Comparison of ENCODE assay signal across 28 cellular contexts in genomic region chr7:78970440-78970916, GRCh38.
A peak's percentile ranks its signal among the peaks of the same experiment; 100 is the strongest.
DNase-seq lines count a peak whose midpoint lies in the region; ATAC-seq and TF ChIP-seq lines count a peak whose summit lies in the region.
"Had no signal": no experiment of that assay in that cellular context is flagged by ENCODE, and none has a peak within 500 bp of the region (broad histone marks: within the 10 kb centered on the region; RNA-seq: fewer than 3 reads in every experiment).

No MANE protein-coding gene starts in this region.

- H3K27me3 ChIP-seq in skeletal muscle satellite cell (ENCODE audit: control insufficient read depth, insufficient read depth, low read length) (no peaks in the 10 kb centered on the region), body of pancreas (no peaks in the 10 kb centered on the region)
- H3K27me3 ChIP-seq: ascending aorta, esophagus squamous epithelium, ovary, SJSA1, stomach had no signal

- no peak for TF ChIP-seq CTCF in body of pancreas (IDR thresholded peaks at IDR 0.05)

- peak; percentile 85 for ATAC-seq in SK-N-SH treated with all-trans-retinoic acid at 6 μM for 48 hours
- no peak for ATAC-seq in body of pancreas

- no peak overlapping the region for H3K27ac ChIP-seq in body of pancreas
- H3K27ac ChIP-seq: 22Rv1, ascending aorta, esophagus squamous epithelium, KMS-11, ovary, SJSA1, stomach had no signal

- no peaks in the 10 kb centered on the region for H3K36me3 ChIP-seq in skeletal muscle satellite cell (ENCODE audit: insufficient read depth, low read length)
- no peaks in the 10 kb centered on the region for H3K36me3 ChIP-seq in body of pancreas (replicated peaks in 1 of 2; ENCODE audit: insufficient read depth in 1 of 2, low read depth in 2 of 2)
- H3K36me3 ChIP-seq: ascending aorta, esophagus squamous epithelium, ovary, SJSA1, stomach had no signal

- DNase-seq in NCI-H82 (lab: John Stamatoyannopoulos, UW) (peak; percentile 27), NCI-H82 treated with DMSO at 0.1 percent for 48 hours (lab: John Stamatoyannopoulos, UW; ENCODE audit: unreplicated experiment) (no peak), fibroblast of peridontal ligament (ENCODE audit: extremely low read depth) (peak; percentile 54), body of pancreas (no peak)
- DNase-seq in stimulated activated CD4-positive, alpha-beta T cell treated with anti-CD3 and anti-CD28 coated beads, Interleukin-12 subunit alpha, Interleukin-12 subunit beta, amount 100 ng/mL, for 4 hours = no peak
- DNase-seq in stimulated activated CD4-positive, alpha-beta T cell treated with anti-CD3 and anti-CD28 coated beads, Interleukin-2, amount 100 ng/mL, for 24 hours = no peak
- DNase-seq: activated B cell treated with CpG ODN at 0.5 μM for 24 hours; activated CD4-positive, alpha-beta T cell treated with anti-CD3 and anti-CD28 coated beads, Interleukin-2, amount 50 U/mL, for 48 hours; activated gamma-delta T cell treated with Interleukin-2 at 50 U/mL for 16 hours; activated naive CD8-positive, alpha-beta T cell treated with anti-CD3 and anti-CD28 coated beads, Interleukin-2, amount 10 ng/mL, durations not matched to agents 7 days and 5 days; activated T-cell treated with anti-CD3 and anti-CD28 coated beads, Interleukin-2, amount 50 U/mL, for 48 hours; dermis blood vessel endothelial cell; esophagus squamous epithelium; GF-D8; mammary epithelial cell; NCI-H1417; NCI-H2081 treated with DMSO at 0.1 percent for 48 hours; NCI-H226; ovary; RPMI8226; stomach had no signal

- H3K4me1 ChIP-seq in skeletal muscle satellite cell (ENCODE audit: control insufficient read depth, insufficient read depth, low read length) (peaks cover 17% of the 10 kb centered on the region), body of pancreas (no peaks in the 10 kb centered on the region)
- H3K4me1 ChIP-seq: ascending aorta, esophagus squamous epithelium, SJSA1, stomach had no signal

- H3K4me3 ChIP-seq in skeletal muscle satellite cell (ENCODE audit: low read length) (no peak overlapping the region), body of pancreas (no peak overlapping the region)
- H3K4me3 ChIP-seq: ascending aorta, esophagus squamous epithelium, ovary, SJSA1, smooth muscle cell, stomach had no signal

- intact Hi-C loops in body of pancreas (cut with DNase I) = no loop called here

- H3K4me2 ChIP-seq in skeletal muscle satellite cell (ENCODE audit: low read length) = peak overlapping the region; percentile 2
- H3K4me2 ChIP-seq: KMS-11, smooth muscle cell had no signal

- H3K9ac ChIP-seq in skeletal muscle satellite cell (ENCODE audit: low read depth, low read length) = no peak overlapping the region
- H3K9ac ChIP-seq: KMS-11 had no signal

- H3K9me3 ChIP-seq in skeletal muscle satellite cell (replicated peaks; ENCODE audit: low read length) (no peaks in the 10 kb centered on the region), body of pancreas (no peaks in the 10 kb centered on the region)
- H3K9me3 ChIP-seq: ascending aorta, esophagus squamous epithelium, ovary, SJSA1, stomach had no signal

- no peak for TF ChIP-seq POLR2A in body of pancreas (IDR thresholded peaks at IDR 0.05)

TF ChIP-seq in SK-N-SH treated with all-trans-retinoic acid at 6 μM for 48 hours, 23 proteins besides CTCF, POLR2A, EP300 and RAD21:
- TF ChIP-seq ISL1 (CRISPR knock-in tag; IDR thresholded peaks at IDR 0.05) = peak; percentile 71
- no peak for TF ChIP-seq GLIS3 (CRISPR knock-in tag; IDR thresholded peaks at IDR 0.05)

Comparison
In these comparisons a context has a peak if more than half of its experiments do, and no peak if none do; other contexts are left out.
1. DNase-seq: peak in NCI-H82 (single experiment) and fibroblast of peridontal ligament (single experiment); none in NCI-H82 treated with DMSO at 0.1 percent for 48 hours (single experiment), stimulated activated CD4-positive, alpha-beta T cell treated with anti-CD3 and anti-CD28 coated beads, Interleukin-12 subunit alpha, Interleukin-12 subunit beta, amount 100 ng/mL, for 4 hours (single experiment), stimulated activated CD4-positive, alpha-beta T cell treated with anti-CD3 and anti-CD28 coated beads, Interleukin-2, amount 100 ng/mL, for 24 hours (0 of 2) and body of pancreas (0 of 4).